Comparison of ENCODE assay signal across 1 cellular context in the genomic region with DNA sequence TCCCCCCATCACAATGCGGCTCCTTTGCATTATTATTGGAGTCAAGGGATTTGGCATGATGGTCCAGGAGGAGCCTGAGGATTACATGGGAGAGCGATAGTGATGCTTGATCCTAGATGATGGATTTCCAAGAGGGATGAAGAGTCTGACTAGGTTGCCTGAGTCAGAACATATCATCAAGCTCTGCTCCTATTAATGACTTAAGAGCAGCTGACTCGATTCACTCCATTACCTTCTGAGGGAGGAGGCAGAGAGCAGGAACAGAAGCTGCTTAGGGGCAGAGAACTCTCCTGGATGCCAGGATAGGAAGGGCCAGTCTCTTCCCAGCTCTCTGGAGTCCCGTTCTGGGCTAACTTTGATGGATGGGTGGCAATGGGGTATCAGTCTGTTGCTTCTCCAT.
TF ChIP-seq lines count a peak whose summit lies in the region.

No MANE protein-coding gene starts in this region.

TF ChIP-seq in HepG2, 621 proteins besides CTCF, POLR2A, EP300 and RAD21 (continued from another document):
- TF ChIP-seq ZNF512B (CRISPR knock-in tag; IDR thresholded peaks at IDR 0.05; ENCODE audit: borderline replicate concordance) (no peak), MIXL1 (CRISPR knock-in tag; IDR thresholded peaks at IDR 0.05) (no peak), RBM22 (optimal IDR thresholded peaks at IDR 0.05; ENCODE audit: low read length) (no peak), ELF1 (CRISPR knock-in tag; IDR thresholded peaks at IDR 0.05) (no peak), ELF4 (CRISPR knock-in tag; IDR thresholded peaks at IDR 0.05; ENCODE audit: borderline replicate concordance) (no peak)
- TF ChIP-seq, protein P1, sequence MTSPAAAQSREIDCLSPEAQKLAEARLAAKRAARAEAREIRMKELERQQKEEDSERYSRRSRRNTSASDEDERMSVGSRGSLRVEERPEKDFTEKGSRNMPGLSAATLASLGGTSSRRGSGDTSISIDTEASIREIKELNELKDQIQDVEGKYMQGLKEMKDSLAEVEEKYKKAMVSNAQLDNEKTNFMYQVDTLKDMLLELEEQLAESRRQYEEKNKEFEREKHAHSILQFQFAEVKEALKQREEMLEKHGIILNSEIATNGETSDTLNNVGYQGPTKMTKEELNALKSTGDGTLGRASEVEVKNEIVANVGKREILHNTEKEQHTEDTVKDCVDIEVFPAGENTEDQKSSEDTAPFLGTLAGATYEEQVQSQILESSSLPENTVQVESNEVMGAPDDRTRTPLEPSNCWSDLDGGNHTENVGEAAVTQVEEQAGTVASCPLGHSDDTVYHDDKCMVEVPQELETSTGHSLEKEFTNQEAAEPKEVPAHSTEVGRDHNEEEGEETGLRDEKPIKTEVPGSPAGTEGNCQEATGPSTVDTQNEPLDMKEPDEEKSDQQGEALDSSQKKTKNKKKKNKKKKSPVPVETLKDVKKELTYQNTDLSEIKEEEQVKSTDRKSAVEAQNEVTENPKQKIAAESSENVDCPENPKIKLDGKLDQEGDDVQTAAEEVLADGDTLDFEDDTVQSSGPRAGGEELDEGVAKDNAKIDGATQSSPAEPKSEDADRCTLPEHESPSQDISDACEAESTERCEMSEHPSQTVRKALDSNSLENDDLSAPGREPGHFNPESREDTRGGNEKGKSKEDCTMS (CRISPR knock-in tag; conservative IDR thresholded peaks at IDR 0.05) = no peak
- TF ChIP-seq, protein P2, sequence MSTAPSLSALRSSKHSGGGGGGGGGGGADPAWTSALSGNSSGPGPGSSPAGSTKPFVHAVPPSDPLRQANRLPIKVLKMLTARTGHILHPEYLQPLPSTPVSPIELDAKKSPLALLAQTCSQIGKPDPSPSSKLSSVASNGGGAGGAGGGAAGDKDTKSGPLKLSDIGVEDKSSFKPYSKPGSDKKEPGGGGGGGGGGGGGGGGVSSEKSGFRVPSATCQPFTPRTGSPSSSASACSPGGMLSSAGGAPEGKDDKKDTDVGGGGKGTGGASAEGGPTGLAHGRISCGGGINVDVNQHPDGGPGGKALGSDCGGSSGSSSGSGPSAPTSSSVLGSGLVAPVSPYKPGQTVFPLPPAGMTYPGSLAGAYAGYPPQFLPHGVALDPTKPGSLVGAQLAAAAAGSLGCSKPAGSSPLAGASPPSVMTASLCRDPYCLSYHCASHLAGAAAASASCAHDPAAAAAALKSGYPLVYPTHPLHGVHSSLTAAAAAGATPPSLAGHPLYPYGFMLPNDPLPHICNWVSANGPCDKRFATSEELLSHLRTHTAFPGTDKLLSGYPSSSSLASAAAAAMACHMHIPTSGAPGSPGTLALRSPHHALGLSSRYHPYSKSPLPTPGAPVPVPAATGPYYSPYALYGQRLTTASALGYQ (CRISPR knock-in tag; IDR thresholded peaks at IDR 0.05) = no peak
TF ChIP-seq in HepG2: peak in this region for 0.
